ENCODE assay signal across 22 cellular contexts in the genomic region with DNA sequence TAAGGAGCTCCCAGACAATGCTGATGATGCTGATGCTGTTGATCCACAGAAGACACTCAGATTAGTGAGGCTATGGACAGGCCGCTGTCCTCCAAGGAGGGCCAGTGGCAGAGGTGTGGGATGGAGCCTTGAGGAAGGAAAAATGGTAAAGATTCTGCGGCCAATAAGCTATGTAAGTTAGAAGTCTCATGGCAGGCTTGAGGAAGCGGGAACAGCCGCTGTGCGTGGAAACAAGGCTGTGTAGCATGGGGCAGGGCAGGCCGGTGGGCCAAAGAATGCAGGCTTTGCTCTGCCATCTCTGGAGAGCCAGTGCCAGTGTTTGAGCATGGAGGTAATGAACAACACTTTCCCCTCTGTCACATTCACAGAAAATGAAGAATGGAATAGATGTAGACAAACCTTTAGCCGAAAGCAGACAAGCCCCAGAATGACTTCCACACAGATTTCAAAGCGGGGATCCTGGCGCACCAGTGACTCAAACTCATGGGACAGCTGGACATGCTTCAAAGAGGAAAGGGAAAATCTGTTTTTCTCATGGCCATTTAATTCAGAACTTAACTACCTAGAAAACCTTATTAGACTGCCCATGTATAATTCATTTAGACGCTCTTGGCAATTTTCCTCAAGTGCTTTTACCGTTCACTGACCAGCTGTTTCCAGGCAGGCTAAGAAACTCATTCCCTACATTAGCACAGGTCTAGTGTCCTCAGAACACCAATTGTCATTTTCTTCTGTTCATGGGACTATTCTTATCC. TPM values are rescaled to one million over a fixed set of nuclear protein-coding genes. Genes with fewer than 3 reads are reported as not detected.
DNase-seq lines count a peak whose midpoint lies in the region; ATAC-seq and TF ChIP-seq lines count a peak whose summit lies in the region.
"Had no signal": no experiment of that assay in that cellular context is flagged by ENCODE, and none has a peak within 500 bp of the region (broad histone marks: within the 10 kb centered on the region; RNA-seq: fewer than 3 reads in every experiment).

No MANE protein-coding gene starts in this region.

- DNase-seq in activated CD4-positive, alpha-beta T cell treated with anti-CD3 and anti-CD28 coated beads for 36 hours, result no peak
- DNase-seq in activated CD4-positive, alpha-beta T cell treated with anti-CD3 and anti-CD28 coated beads, Interleukin-2, amount 10 ng/mL, durations not matched to agents 7 days and 5 days, result no peak
- no peak for DNase-seq in T-helper 17 cell
- DNase-seq in left kidney (ENCODE audit: low read depth, low spot score), result peak; percentile 26
- no peak for DNase-seq in endothelial cell (ENCODE audit: low spot score)
- DNase-seq in osteoblast (ENCODE audit: insufficient read length, low spot score, missing footprints), result no peak
- DNase-seq in stimulated activated CD4-positive, alpha-beta T cell treated with anti-CD3 and anti-CD28 coated beads, Interleukin-15, amount 100 ng/mL, for 24 hours, result no peak
- DNase-seq: activated CD4-positive, alpha-beta T cell treated with anti-CD3 and anti-CD28 coated beads, Interleukin-2, amount 50 U/mL, for 1 hour; activated naive CD4-positive, alpha-beta T cell treated with anti-CD3 and anti-CD28 coated beads, Interleukin-2, amount 10 ng/mL, durations not matched to agents 7 days and 5 days; central memory CD4-positive, alpha-beta T cell; dermis blood vessel endothelial cell; GM23248; HFFc6; left ventricle myocardium superior; NCI-H1048; NCI-H1694 had no signal

- H3K36me3 ChIP-seq in DOHH2 (ENCODE audit: control insufficient read depth, low read length) (no peaks in the 10 kb centered on the region), osteoblast (ENCODE audit: insufficient read depth, low read length) (no peaks in the 10 kb centered on the region)
- H3K36me3 ChIP-seq: tibial nerve had no signal

- peaks cover 12% of the 10 kb centered on the region for H3K4me1 ChIP-seq in DOHH2 (ENCODE audit: control insufficient read depth, low read length)
- peaks cover 7% of the 10 kb centered on the region for H3K4me1 ChIP-seq in osteoblast (ENCODE audit: insufficient read depth, low read length)

- H3K79me2 ChIP-seq in DOHH2 (ENCODE audit: control insufficient read depth, low read length) (no peaks in the 10 kb centered on the region), osteoblast (ENCODE audit: insufficient read depth, low read length) (no peaks in the 10 kb centered on the region)
- H3K79me2 ChIP-seq: hepatocyte had no signal

- TF ChIP-seq CTCF in DOHH2 (IDR thresholded peaks at IDR 0.05; ENCODE audit: low read depth, low read length, poor library complexity, severe bottlenecking) (no peak), endothelial cell (IDR thresholded peaks at IDR 0.05; ENCODE audit: unreplicated experiment) (no peak), osteoblast (IDR thresholded peaks at IDR 0.05; ENCODE audit: extremely low read depth, low read depth, low read length) (no peak)

- CTCF ChIA-PET in activated CD4-positive, alpha-beta T cell treated with anti-CD3 and anti-CD28 coated beads for 36 hours (lab: Charles Lee), result interaction anchor here (0.5 to 3.3 kb wide), 30 partner anchors 10 to 694 kb away, joined by 3 to 56 read pairs (median 5); partner anchors contain the start of genes DDC and ZPBP
- CTCF ChIA-PET in activated CD4-positive, alpha-beta T cell treated with anti-CD3 and anti-CD28 coated beads, Interleukin-2, amount 10 ng/mL, durations not matched to agents 7 days and 5 days (lab: Charles Lee), result interaction anchor here (0.6 to 2.0 kb wide), 8 partner anchors 14 to 673 kb away, joined by 3 to 13 read pairs (median 6); no protein-coding TSS in a partner anchor

- peaks cover 5% of the 10 kb centered on the region for H3K27me3 Mint-ChIP-seq in activated CD4-positive, alpha-beta T cell treated with anti-CD3 and anti-CD28 coated beads for 36 hours
- peaks cover 1% of the 10 kb centered on the region for H3K27me3 Mint-ChIP-seq in activated CD4-positive, alpha-beta T cell treated with anti-CD3 and anti-CD28 coated beads, Interleukin-2, amount 10 ng/mL, durations not matched to agents 7 days and 5 days
- H3K27me3 Mint-ChIP-seq in T-helper 17 cell (peaks cover 18% of the 10 kb centered on the region), endothelial cell (ENCODE audit: unreplicated experiment) (peaks cover 7% of the 10 kb centered on the region)

- H3K4me3 ChIP-seq in DOHH2 (ENCODE audit: low read length), result no peak overlapping the region
- no peak overlapping the region for H3K4me3 ChIP-seq in osteoblast (ENCODE audit: insufficient read depth, low read length)
- H3K4me3 ChIP-seq: hepatocyte had no signal

- H2AFZ ChIP-seq in osteoblast (ENCODE audit: low read length), result no peak overlapping the region

- H3K27me3 ChIP-seq in DOHH2 (ENCODE audit: control insufficient read depth, low read length) (peaks cover 2% of the 10 kb centered on the region; the same call in 1 of the 2 replicates), osteoblast (ENCODE audit: insufficient read depth, low read length) (peaks cover 19% of the 10 kb centered on the region)
- H3K27me3 ChIP-seq: hepatocyte, tibial nerve had no signal

- POLR2A ChIA-PET in activated CD4-positive, alpha-beta T cell treated with anti-CD3 and anti-CD28 coated beads for 36 hours (lab: Charles Lee), result interaction anchor here (0.6 kb wide), 1 partner anchor 17 kb away, joined by 3 read pairs; no protein-coding TSS in a partner anchor
- POLR2A ChIA-PET in activated CD4-positive, alpha-beta T cell treated with anti-CD3 and anti-CD28 coated beads, Interleukin-2, amount 10 ng/mL, durations not matched to agents 7 days and 5 days (lab: Charles Lee), result interaction anchor here (0.6 to 0.7 kb wide), 2 partner anchors 166 to 652 kb away, joined by 3 read pairs; no protein-coding TSS in a partner anchor

- H3K9me3 Mint-ChIP-seq in activated CD4-positive, alpha-beta T cell treated with anti-CD3 and anti-CD28 coated beads for 36 hours (ENCODE audit: low read depth), result no peaks in the 10 kb centered on the region
- no peaks in the 10 kb centered on the region for H3K9me3 Mint-ChIP-seq in activated CD4-positive, alpha-beta T cell treated with anti-CD3 and anti-CD28 coated beads, Interleukin-2, amount 10 ng/mL, durations not matched to agents 7 days and 5 days
- H3K9me3 Mint-ChIP-seq in endothelial cell (ENCODE audit: unreplicated experiment), result no peaks in the 10 kb centered on the region
- H3K9me3 Mint-ChIP-seq: activated naive CD4-positive, alpha-beta T cell treated with anti-CD3 and anti-CD28 coated beads, Interleukin-2, amount 10 ng/mL, durations not matched to agents 7 days and 5 days; activated T-helper 1 cell treated with anti-CD3 and anti-CD28 coated beads, Interleukin-12 subunit alpha, Interleukin-12 subunit beta, Interleukin-2, Interleukin-4 antibody, amounts not matched to agents 30 ng/mL and 10 ng/mL and 1 ng/mL, durations not matched to agents 14 hours and 24 hours and 36 hours; CD4-positive, CD25-positive, alpha-beta regulatory T cell; HFFc6 had no signal

- no peaks in the 10 kb centered on the region for H3F3A ChIP-seq in DOHH2 (ENCODE audit: control insufficient read depth, insufficient read depth)

- ATAC-seq in activated CD4-positive, alpha-beta T cell treated with anti-CD3 and anti-CD28 coated beads for 36 hours, result no peak
- ATAC-seq in T-helper 17 cell, result no peak

- no peaks in the 10 kb centered on the region for H3K36me3 Mint-ChIP-seq in activated CD4-positive, alpha-beta T cell treated with anti-CD3 and anti-CD28 coated beads for 36 hours (ENCODE audit: low read depth)
- no peaks in the 10 kb centered on the region for H3K36me3 Mint-ChIP-seq in activated CD4-positive, alpha-beta T cell treated with anti-CD3 and anti-CD28 coated beads, Interleukin-2, amount 10 ng/mL, durations not matched to agents 7 days and 5 days (ENCODE audit: low read depth)
- H3K36me3 Mint-ChIP-seq in T-helper 17 cell (ENCODE audit: low read depth) (peaks cover 5% of the 10 kb centered on the region), endothelial cell (ENCODE audit: low read depth, unreplicated experiment) (no peaks in the 10 kb centered on the region)
- H3K36me3 Mint-ChIP-seq: activated naive CD4-positive, alpha-beta T cell treated with anti-CD3 and anti-CD28 coated beads, Interleukin-2, amount 10 ng/mL, durations not matched to agents 7 days and 5 days; CD4-positive, CD25-positive, alpha-beta regulatory T cell had no signal

- peak overlapping the region; percentile 11 for H3K4me3 Mint-ChIP-seq in activated CD4-positive, alpha-beta T cell treated with anti-CD3 and anti-CD28 coated beads for 36 hours
- no peak overlapping the region for H3K4me3 Mint-ChIP-seq in activated CD4-positive, alpha-beta T cell treated with anti-CD3 and anti-CD28 coated beads, Interleukin-2, amount 10 ng/mL, durations not matched to agents 7 days and 5 days
- H3K4me3 Mint-ChIP-seq in T-helper 17 cell (peak overlapping the region; percentile 47), endothelial cell (ENCODE audit: unreplicated experiment) (no peak overlapping the region)
- H3K4me3 Mint-ChIP-seq: activated T-helper 1 cell treated with anti-CD3 and anti-CD28 coated beads, Interleukin-12 subunit alpha, Interleukin-12 subunit beta, Interleukin-2, Interleukin-4 antibody, amounts not matched to agents 30 ng/mL and 10 ng/mL and 1 ng/mL, durations not matched to agents 14 hours and 24 hours and 36 hours had no signal

- no peaks in the 10 kb centered on the region for H3K9me3 ChIP-seq in DOHH2 (ENCODE audit: control insufficient read depth, insufficient read depth, low read length)
- no peaks in the 10 kb centered on the region for H3K9me3 ChIP-seq in T-helper 17 cell (ENCODE audit: control insufficient read depth, low read length, poor library complexity, severe bottlenecking)
- no peaks in the 10 kb centered on the region for H3K9me3 ChIP-seq in osteoblast (ENCODE audit: low read depth, low read length)
- H3K9me3 ChIP-seq: tibial nerve had no signal

- no peak overlapping the region for H3K27ac ChIP-seq in DOHH2 (ENCODE audit: low read depth, low read length)
- no peak overlapping the region for H3K27ac ChIP-seq in osteoblast (ENCODE audit: low read depth, low read length)
- H3K27ac ChIP-seq: GM23248, hepatocyte, RWPE1, tibial nerve had no signal

- H3K27ac Mint-ChIP-seq in activated CD4-positive, alpha-beta T cell treated with anti-CD3 and anti-CD28 coated beads for 36 hours, result no peak overlapping the region
- no peak overlapping the region for H3K27ac Mint-ChIP-seq in activated CD4-positive, alpha-beta T cell treated with anti-CD3 and anti-CD28 coated beads, Interleukin-2, amount 10 ng/mL, durations not matched to agents 7 days and 5 days
- no peak overlapping the region for H3K27ac Mint-ChIP-seq in T-helper 17 cell
- no peak overlapping the region for H3K27ac Mint-ChIP-seq in endothelial cell (ENCODE audit: unreplicated experiment)
- H3K27ac Mint-ChIP-seq: activated T-helper 1 cell treated with anti-CD3 and anti-CD28 coated beads, Interleukin-12 subunit alpha, Interleukin-12 subunit beta, Interleukin-2, Interleukin-4 antibody, amounts not matched to agents 30 ng/mL and 10 ng/mL and 1 ng/mL, durations not matched to agents 14 hours and 24 hours and 36 hours; HFFc6 had no signal

- intact Hi-C loops in activated CD4-positive, alpha-beta T cell treated with anti-CD3 and anti-CD28 coated beads for 36 hours (cut with DNase I, micrococcal nuclease), result loop anchor here (2.0 to 5.0 kb wide), 2 partner anchors 18 to 145 kb away; no protein-coding TSS in a partner anchor

- no peaks in the 10 kb centered on the region for H4K20me1 ChIP-seq in DOHH2 (ENCODE audit: control insufficient read depth, insufficient read depth, low read depth, low read length)
- H4K20me1 ChIP-seq in osteoblast (ENCODE audit: insufficient read depth, low read length), result no peaks in the 10 kb centered on the region

- H3K4me2 ChIP-seq in DOHH2 (ENCODE audit: low read length), result peak overlapping the region; percentile 63; the same call in 1 of the 2 replicates
- H3K4me2 ChIP-seq in osteoblast (ENCODE audit: insufficient read depth, low read length), result no peak overlapping the region

- H3K4me1 Mint-ChIP-seq in activated CD4-positive, alpha-beta T cell treated with anti-CD3 and anti-CD28 coated beads for 36 hours, result peaks cover 13% of the 10 kb centered on the region
- H3K4me1 Mint-ChIP-seq in activated CD4-positive, alpha-beta T cell treated with anti-CD3 and anti-CD28 coated beads, Interleukin-2, amount 10 ng/mL, durations not matched to agents 7 days and 5 days, result peaks cover 11% of the 10 kb centered on the region
- H3K4me1 Mint-ChIP-seq in T-helper 17 cell (peaks cover 8% of the 10 kb centered on the region), endothelial cell (ENCODE audit: unreplicated experiment) (no peaks in the 10 kb centered on the region)

- H3K9me2 ChIP-seq in DOHH2 (replicated peaks; ENCODE audit: control insufficient read depth, low read length), result no peaks in the 10 kb centered on the region

RNA-seq across cellular contexts. Expression of gene FIGNL1, which starts 16.8 kb away (rescaled TPM):
- total RNA-seq in activated CD4-positive, alpha-beta T cell treated with anti-CD3 and anti-CD28 coated beads for 36 hours, result 10 to 100 TPM; 46.9 to 49.3 TPM
- total RNA-seq in activated CD4-positive, alpha-beta T cell treated with anti-CD3 and anti-CD28 coated beads, Interleukin-2, amount 10 ng/mL, durations not matched to agents 7 days and 5 days, result 10 to 100 TPM; 34.8 to 37.4 TPM
- total RNA-seq in T-helper 17 cell, result 1 to 10 TPM; 8.6 to 9.8 TPM
- total RNA-seq in endothelial cell (ENCODE audit: unreplicated experiment), result 18.4 TPM
- total RNA-seq in osteoblast, result 5.9 and 6.5 TPM in 2 replicates

Comparison
In these comparisons a context has a peak if more than half of its experiments do, and no peak if none do; other contexts are left out.
1. H3K4me3 Mint-ChIP-seq: peak in activated CD4-positive, alpha-beta T cell treated with anti-CD3 and anti-CD28 coated beads for 36 hours (single experiment) and T-helper 17 cell (single experiment); none in activated CD4-positive, alpha-beta T cell treated with anti-CD3 and anti-CD28 coated beads, Interleukin-2, amount 10 ng/mL, durations not matched to agents 7 days and 5 days (single experiment) and endothelial cell (single experiment).